Comparison of ENCODE assay signal across 10 cellular contexts in the genomic region with DNA sequence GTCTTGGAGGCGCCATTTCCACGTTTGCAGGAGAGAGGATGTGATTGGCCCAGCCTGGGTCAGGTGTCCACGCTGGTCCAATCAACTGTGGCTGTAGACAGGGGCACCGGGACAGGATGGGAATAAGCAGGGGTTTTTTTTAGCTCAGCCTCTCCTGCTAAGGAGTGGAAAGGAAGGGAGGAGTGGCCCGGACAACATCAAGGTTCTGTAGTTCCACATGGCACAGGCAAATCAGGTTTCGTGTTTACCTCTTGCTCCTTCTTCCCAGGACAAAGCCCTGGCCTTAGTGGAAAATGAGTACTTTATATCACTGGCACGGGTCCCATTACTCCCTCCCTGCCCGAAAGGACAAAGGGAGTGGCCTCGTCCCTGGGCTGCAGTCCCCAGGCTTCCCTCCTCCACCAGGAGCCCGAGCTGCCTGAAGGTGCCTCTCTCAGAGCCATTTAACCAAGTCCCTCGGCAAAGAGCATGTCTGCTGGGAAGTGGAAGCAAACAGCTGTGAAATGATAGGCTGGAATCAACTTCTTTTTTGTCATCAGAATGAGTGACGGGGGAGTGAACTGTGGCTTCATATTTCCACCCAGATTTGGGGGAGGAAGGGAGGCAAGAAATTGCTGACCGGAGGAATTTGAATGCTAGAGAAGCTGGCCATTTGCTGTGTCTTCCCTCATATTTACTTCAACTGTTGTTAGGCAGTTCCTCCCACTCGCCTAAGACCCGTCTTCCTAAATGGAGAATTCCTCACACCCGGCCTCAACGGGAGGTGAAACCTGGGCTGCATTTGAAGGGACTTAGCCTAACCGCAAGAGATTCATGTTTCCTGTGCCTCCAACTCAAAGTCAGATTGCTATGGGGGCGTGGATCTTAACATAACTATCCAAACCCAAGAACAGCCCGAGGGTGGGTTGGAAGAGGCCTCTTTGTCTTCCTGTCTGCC.
A peak's percentile ranks its signal among the peaks of the same experiment; 100 is the strongest.
DNase-seq lines count a peak whose midpoint lies in the region; ATAC-seq and TF ChIP-seq lines count a peak whose summit lies in the region.
"Had no signal": no experiment of that assay in that cellular context is flagged by ENCODE, and none has a peak within 500 bp of the region (broad histone marks: within the 10 kb centered on the region; RNA-seq: fewer than 3 reads in every experiment).

No MANE protein-coding gene starts in this region.

- H3K4me1 ChIP-seq in left lung: peaks cover 16 to 32% of the 10 kb centered on the region in 2 donors
- H3K4me1 ChIP-seq in urinary bladder (ENCODE audit: insufficient read depth): no peaks in the 10 kb centered on the region

- peak; percentile 24 for DNase-seq in activated CD4-positive, alpha-beta T cell treated with anti-CD3 and anti-CD28 coated beads for 36 hours
- DNase-seq in activated CD4-positive, alpha-beta T cell treated with anti-CD3 and anti-CD28 coated beads for 1 hour: no peak
- peak; percentile 88 for DNase-seq in astrocyte of the spinal cord (ENCODE audit: low read depth, low spot score)
- peak in 1 of 2 donors; percentile 67 for DNase-seq in left lung
- no peak for DNase-seq in SW480 (ENCODE audit: low spot score)
- no peak for DNase-seq in NCI-H1436 treated with DMSO at 0.1 percent for 48 hours (lab: John Stamatoyannopoulos, UW)
- DNase-seq: foreskin melanocyte had no signal

- POLR2A ChIA-PET in activated CD4-positive, alpha-beta T cell treated with anti-CD3 and anti-CD28 coated beads for 36 hours (lab: Charles Lee): no interaction called here

- no peaks in the 10 kb centered on the region for H3K9me3 ChIP-seq in left lung

- peaks cover 10% of the 10 kb centered on the region for H3K4me1 Mint-ChIP-seq in activated CD4-positive, alpha-beta T cell treated with anti-CD3 and anti-CD28 coated beads for 36 hours

- H3K4me3 ChIP-seq in astrocyte of the spinal cord (ENCODE audit: low read depth, low read length) (no peak overlapping the region), left lung (no peak overlapping the region), urinary bladder (ENCODE audit: low read depth, low read length) (no peak overlapping the region)

- no peak overlapping the region for H3K27ac Mint-ChIP-seq in activated CD4-positive, alpha-beta T cell treated with anti-CD3 and anti-CD28 coated beads for 36 hours

- 56% methylated on average over 20 of the region's 20 CpGs for WGBS in urinary bladder

- in situ Hi-C loops in astrocyte of the spinal cord (cut with HindIII; ENCODE audit: low sequenced_read_pairs): no loop called here

- ATAC-seq in activated CD4-positive, alpha-beta T cell treated with anti-CD3 and anti-CD28 coated beads for 36 hours: no peak
- ATAC-seq in left lung: peak; percentile 75
- no peak for ATAC-seq in HG03095 (IDR thresholded peaks at IDR 0.05; ENCODE audit: unreplicated experiment)

- TF ChIP-seq CTCF in astrocyte of the spinal cord (IDR thresholded peaks at IDR 0.05; ENCODE audit: low read depth, low read length) (no peak), left lung (IDR thresholded peaks at IDR 0.05) (no peak)

- no peaks in the 10 kb centered on the region for H3K27me3 ChIP-seq in left lung

- peaks cover 4% of the 10 kb centered on the region for H3K27me3 Mint-ChIP-seq in activated CD4-positive, alpha-beta T cell treated with anti-CD3 and anti-CD28 coated beads for 36 hours

- peak overlapping the region; percentile 50 to 70 for H3K27ac ChIP-seq in left lung
- H3K27ac ChIP-seq in urinary bladder (ENCODE audit: low read depth): peak overlapping the region; percentile 43
- H3K27ac ChIP-seq: VCaP had no signal

- intact Hi-C loops in activated CD4-positive, alpha-beta T cell treated with anti-CD3 and anti-CD28 coated beads for 36 hours (cut with DNase I, micrococcal nuclease): no loop called here
- intact Hi-C loops in left lung (cut with DNase I): no loop called here

- no peaks in the 10 kb centered on the region for H3K36me3 Mint-ChIP-seq in activated CD4-positive, alpha-beta T cell treated with anti-CD3 and anti-CD28 coated beads for 36 hours (ENCODE audit: low read depth)

- H3K9me3 Mint-ChIP-seq in activated CD4-positive, alpha-beta T cell treated with anti-CD3 and anti-CD28 coated beads for 36 hours (ENCODE audit: low read depth): no peaks in the 10 kb centered on the region

- no peak overlapping the region for H3K4me3 Mint-ChIP-seq in activated CD4-positive, alpha-beta T cell treated with anti-CD3 and anti-CD28 coated beads for 36 hours

- CTCF ChIA-PET in activated CD4-positive, alpha-beta T cell treated with anti-CD3 and anti-CD28 coated beads for 36 hours (lab: Charles Lee): interaction anchor here (0.7 kb wide), 1 partner anchor 262 kb away, joined by 4 read pairs; no protein-coding TSS in a partner anchor

- H3K36me3 ChIP-seq in left lung (no peaks in the 10 kb centered on the region), urinary bladder (ENCODE audit: insufficient read depth) (no peaks in the 10 kb centered on the region)

Comparison
In these comparisons a context has a peak if more than half of its experiments do, and no peak if none do; other contexts are left out.
1. DNase-seq: peak in activated CD4-positive, alpha-beta T cell treated with anti-CD3 and anti-CD28 coated beads for 36 hours (single experiment) and astrocyte of the spinal cord (single experiment); none in activated CD4-positive, alpha-beta T cell treated with anti-CD3 and anti-CD28 coated beads for 1 hour (single experiment), SW480 (single experiment) and NCI-H1436 treated with DMSO at 0.1 percent for 48 hours (single experiment).